In the genomic region with DNA sequence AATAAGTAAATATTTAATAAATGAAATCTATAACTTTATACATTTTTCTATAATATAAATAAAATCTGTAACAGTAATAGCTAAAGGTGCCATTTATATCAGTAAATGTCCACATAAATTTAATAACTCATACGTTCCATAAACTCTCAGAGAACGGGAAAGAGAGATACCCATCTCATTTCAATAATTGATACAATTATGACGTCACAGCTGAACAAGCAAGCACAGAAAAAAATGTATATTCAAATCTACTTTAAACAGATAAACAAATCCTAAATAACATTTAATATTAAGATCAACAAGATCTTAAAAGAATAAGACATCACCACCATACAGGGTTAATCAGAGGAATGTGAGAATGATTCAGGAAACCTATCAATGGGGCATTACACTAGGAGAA, we compare ENCODE assay signal across 11 cellular contexts.
"Had no signal": no experiment of that assay in that cellular context is flagged by ENCODE, and none has a peak within 500 bp of the region (broad histone marks: within the 10 kb centered on the region; RNA-seq: fewer than 3 reads in every experiment).

No MANE protein-coding gene starts in this region.

- DNase-seq: GM23248, GOT3, H7, H9, HCEC 1CT, HFFc6 had no signal

- H3K27ac Mint-ChIP-seq: GM23338, H9, HFFc6 had no signal

- H3K9me3 ChIP-seq: HAP-1 had no signal

- H3K9ac ChIP-seq: GM23248 had no signal

- FAIRE-seq: H1, H54 had no signal

- H3K4me3 Mint-ChIP-seq: GM23338, H9, HFFc6 had no signal

- ATAC-seq: GM23338, HCT116 had no signal

- H3K4me3 ChIP-seq: GM23248, GM23338, HAP-1 had no signal

- H2AFZ ChIP-seq: GM23248, GM23338 had no signal

- H3K4me1 ChIP-seq: HAP-1 had no signal

- H3K4me1 Mint-ChIP-seq: GM23338, H9 had no signal

- H3K36me3 ChIP-seq: HAP-1 had no signal

- H3K4me2 ChIP-seq: GM23338 had no signal

- H3K27ac ChIP-seq: GM23248 had no signal
